In genomic region chr5:174378116-174378874, GRCh38 we compare ENCODE assay signal across 16 cellular contexts.
DNase-seq lines count a peak whose midpoint lies in the region; ATAC-seq and TF ChIP-seq lines count a peak whose summit lies in the region.
"Had no signal": no experiment of that assay in that cellular context is flagged by ENCODE, and none has a peak within 500 bp of the region (broad histone marks: within the 10 kb centered on the region; RNA-seq: fewer than 3 reads in every experiment).

No MANE protein-coding gene starts in this region.

- H3K27me3 ChIP-seq in PC-3 (ENCODE audit: low read length) (no peaks in the 10 kb centered on the region), lung (ENCODE audit: control insufficient read depth, insufficient read depth) (no peaks in the 10 kb centered on the region)

- H3K36me3 Mint-ChIP-seq in naive thymus-derived CD8-positive, alpha-beta T cell, result no peaks in the 10 kb centered on the region

- no peaks in the 10 kb centered on the region for H3K9me2 ChIP-seq in PC-3 (replicated peaks; ENCODE audit: low read length)

- no peak overlapping the region for H3K27ac Mint-ChIP-seq in naive thymus-derived CD8-positive, alpha-beta T cell
- H3K27ac Mint-ChIP-seq: B cell; CD4-positive, alpha-beta T cell; GM23338 had no signal

- TF ChIP-seq CTCF in PC-3 (conservative IDR thresholded peaks at IDR 0.05; ENCODE audit: low read depth, low read length), result no peak
- no peak for TF ChIP-seq CTCF in epithelial cell of esophagus (IDR thresholded peaks at IDR 0.05; ENCODE audit: insufficient read depth, low read depth, low read length, missing control alignments)
- TF ChIP-seq CTCF in lung (IDR thresholded peaks at IDR 0.05; ENCODE audit: control extremely low read depth, extremely low read depth), result no peak

- no peak overlapping the region for H3K9ac ChIP-seq in PC-3 (ENCODE audit: low read length)

- no peaks in the 10 kb centered on the region for H3K36me3 ChIP-seq in PC-3 (ENCODE audit: low read depth, low read length)
- H3K36me3 ChIP-seq in lung (ENCODE audit: control insufficient read depth in 2 of 2, insufficient read depth in 2 of 2, low read length in 2 of 2), result no peaks in the 10 kb centered on the region

- DNase-seq in PC-3 (peak; percentile 34), epithelial cell of esophagus (ENCODE audit: low read depth) (peak; percentile 14), lung (ENCODE audit: low spot score) (no peak), pons (ENCODE audit: low spot score) (no peak), SIG-M5 (lab: John Stamatoyannopoulos, UW) (no peak)
- DNase-seq in naive thymus-derived CD8-positive, alpha-beta T cell, result no peak
- DNase-seq: C1 segment of cervical spinal cord; CD4-positive, alpha-beta T cell; DMS153; DMS79 treated with DMSO at 0.1 percent for 48 hours; EL; H7 had no signal

- no peak overlapping the region for H3K4me2 ChIP-seq in PC-3 (ENCODE audit: low read length)
- H3K4me2 ChIP-seq: GM23338 had no signal

- no peak overlapping the region for H2AFZ ChIP-seq in PC-3 (ENCODE audit: low read length)
- H2AFZ ChIP-seq: GM23338 had no signal

- H3K4me1 ChIP-seq in PC-3 (ENCODE audit: insufficient read depth, low read length) (peaks cover 17% of the 10 kb centered on the region), lung (ENCODE audit: control insufficient read depth in 2 of 2, insufficient read depth in 2 of 2, low read length in 2 of 2) (no peaks in the 10 kb centered on the region)

- H3K27me3 Mint-ChIP-seq in naive thymus-derived CD8-positive, alpha-beta T cell, result peaks cover 0 to 12% (median 1%) of the 10 kb centered on the region in 5 donors
- H3K27me3 Mint-ChIP-seq: B cell had no signal

- intact Hi-C loops in PC-3 (cut with micrococcal nuclease), result no loop called here

- H3K4me1 Mint-ChIP-seq in naive thymus-derived CD8-positive, alpha-beta T cell, result no peaks in the 10 kb centered on the region

- CTCF ChIA-PET in PC-3 (lab: Charles Lee), result interaction anchor here (0.6 kb wide), 1 partner anchor 9 kb away, joined by 3 read pairs; no protein-coding TSS in a partner anchor

- BruUV-seq in PC-3 (replicated peaks; lab: Mats Ljungman, UMichigan), result no TSS peak

- POLR2A ChIA-PET in PC-3 (lab: Charles Lee; ENCODE audit: unreplicated experiment), result no interaction called here
- POLR2A ChIA-PET in naive thymus-derived CD8-positive, alpha-beta T cell (lab: Charles Lee), result no interaction called here

- no peaks in the 10 kb centered on the region for H3K9me3 ChIP-seq in PC-3 (ENCODE audit: low read length)
- peaks cover 0 to 5% of the 10 kb centered on the region in 2 donors for H3K9me3 ChIP-seq in lung (ENCODE audit: control insufficient read depth in 2 of 2, insufficient read depth in 1 of 2, low read length in 1 of 2)

- H3K27ac ChIP-seq in PC-3 (ENCODE audit: low read length) (peak overlapping the region; percentile 64), lung (ENCODE audit: low read depth in 1 of 2, low read length in 1 of 2) (no peak overlapping the region)

- H3K9me3 Mint-ChIP-seq in naive thymus-derived CD8-positive, alpha-beta T cell, result peaks cover 0 to 7% (median 0%) of the 10 kb centered on the region in 9 donors
- H3K9me3 Mint-ChIP-seq: CD4-positive, alpha-beta T cell; GM23338 had no signal

- no peak for ATAC-seq in PC-3
- no peak for ATAC-seq in lung (ENCODE audit: insufficient read depth, low FRiP score)
- no peak for ATAC-seq in naive thymus-derived CD8-positive, alpha-beta T cell
- no peak for ATAC-seq in GM21367 (IDR thresholded peaks at IDR 0.05; ENCODE audit: unreplicated experiment)
- ATAC-seq: GM23338, HepG2 had no signal

- H3F3A ChIP-seq in PC-3 (ENCODE audit: low read length, unreplicated experiment), result no peaks in the 10 kb centered on the region

- H3K79me2 ChIP-seq in PC-3 (ENCODE audit: low read length), result no peaks in the 10 kb centered on the region

- no peak overlapping the region for H3K4me3 ChIP-seq in PC-3 (ENCODE audit: low read length)
- H3K4me3 ChIP-seq in epithelial cell of esophagus (ENCODE audit: low read length), result no peak overlapping the region
- peak overlapping the region; percentile 13 for H3K4me3 ChIP-seq in lung
- H3K4me3 ChIP-seq: GM23338 had no signal

- H4K20me1 ChIP-seq in PC-3 (ENCODE audit: low read length), result no peaks in the 10 kb centered on the region

- WGBS in lung, 2 donors, result 79 to 86% methylated on average over 4 of the region's 4 CpGs

- H3K4me3 Mint-ChIP-seq in naive thymus-derived CD8-positive, alpha-beta T cell, result no peak overlapping the region
- H3K4me3 Mint-ChIP-seq: B cell; CD4-positive, alpha-beta T cell; GM23338 had no signal

Comparison
In these comparisons a context has a peak if more than half of its experiments do, and no peak if none do; other contexts are left out.
1. DNase-seq: peak in PC-3 (single experiment) and epithelial cell of esophagus (single experiment); none in lung (single experiment), naive thymus-derived CD8-positive, alpha-beta T cell (0 of 10), pons (single experiment) and SIG-M5 (single experiment).